Comparison of ENCODE assay signal across 12 cellular contexts in the genomic region with DNA sequence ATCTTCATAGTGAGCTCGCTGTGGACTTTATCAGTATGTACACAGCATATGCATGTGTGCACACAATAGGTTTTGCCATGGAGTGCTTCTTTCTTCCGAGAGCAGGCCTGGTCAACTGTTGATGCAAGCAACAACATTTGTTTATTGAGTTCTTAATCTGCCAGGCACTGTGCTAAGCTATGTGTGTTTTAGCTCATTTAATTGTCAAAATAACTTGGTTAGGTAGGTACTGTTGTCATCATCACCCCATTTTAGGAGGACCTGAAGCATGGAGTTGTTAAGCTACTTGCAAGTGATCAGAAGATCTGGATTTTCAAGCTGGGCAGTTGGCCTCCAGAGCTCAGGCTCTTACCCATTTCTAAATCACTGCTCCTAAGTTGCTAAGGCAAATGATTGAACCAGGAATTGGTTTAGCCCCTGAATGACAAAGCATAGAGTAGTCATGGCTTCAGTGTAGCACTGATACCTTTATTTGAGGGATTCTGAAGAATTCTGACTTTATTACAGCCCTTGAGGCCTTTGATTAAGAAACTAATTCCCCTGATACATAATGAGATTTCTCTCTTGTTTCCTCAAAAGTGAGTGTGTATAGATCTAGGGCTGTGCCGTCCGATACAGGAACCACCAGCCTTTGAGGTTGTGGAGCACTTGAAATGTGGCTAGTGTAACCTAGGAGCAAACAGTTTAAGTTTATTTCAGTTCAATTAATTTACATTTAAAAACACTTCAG.
DNase-seq lines count a peak whose midpoint lies in the region; ATAC-seq and TF ChIP-seq lines count a peak whose summit lies in the region.
"Had no signal": no experiment of that assay in that cellular context is flagged by ENCODE, and none has a peak within 500 bp of the region (broad histone marks: within the 10 kb centered on the region; RNA-seq: fewer than 3 reads in every experiment).

No MANE protein-coding gene starts in this region.

- no peak for TF ChIP-seq EP300 in upper lobe of left lung (IDR thresholded peaks at IDR 0.05)

- H2AFZ ChIP-seq in mammary epithelial cell (ENCODE audit: low read depth, low read length), result no peak overlapping the region

- H3K79me2 ChIP-seq in mammary epithelial cell (ENCODE audit: insufficient read depth, low read length), result peaks cover 97% of the 10 kb centered on the region

- BruUV-seq in MCF 10A (replicated peaks; lab: Mats Ljungman, UMichigan) (no TSS peak), mammary epithelial cell (replicated peaks; lab: Mats Ljungman, UMichigan) (no TSS peak)

- H3K4me3 Mint-ChIP-seq in MCF 10A (ENCODE audit: unreplicated experiment), result peak overlapping the region; percentile 66
- H3K4me3 Mint-ChIP-seq in brain, result no peak overlapping the region
- no peak overlapping the region for H3K4me3 Mint-ChIP-seq in activated CD8-positive, alpha-beta T cell treated with anti-CD3 and anti-CD28 coated beads for 36 hours
- H3K4me3 Mint-ChIP-seq in mesothelial cell of epicardium, result no peak overlapping the region
- H3K4me3 Mint-ChIP-seq: natural killer cell had no signal

- H3K9ac ChIP-seq in mammary epithelial cell (ENCODE audit: insufficient read depth, low read length), result no peak overlapping the region

- peaks cover 29% of the 10 kb centered on the region for H3K4me1 ChIP-seq in mammary epithelial cell (ENCODE audit: insufficient read depth, low read length)
- H3K4me1 ChIP-seq in upper lobe of left lung, result peaks cover 30 to 74% (median 49%) of the 10 kb centered on the region in 4 donors

- POLR2A ChIA-PET in MCF 10A (lab: Yijun Ruan, JAX), result interaction anchor here (0.7 to 6.0 kb wide), 33 partner anchors 10 to 419 kb away, joined by 3 to 76 read pairs (median 6); partner anchors contain the start of genes FMNL2, PRPF40A and STAM2
- POLR2A ChIA-PET in activated CD8-positive, alpha-beta T cell treated with anti-CD3 and anti-CD28 coated beads for 36 hours (lab: Charles Lee), result interaction anchor here (0.6 kb wide), 2 partner anchors 178 to 1037 kb away, joined by 3 read pairs; no protein-coding TSS in a partner anchor

- H3K9me3 Mint-ChIP-seq in MCF 10A (ENCODE audit: unreplicated experiment), result no peaks in the 10 kb centered on the region
- H3K9me3 Mint-ChIP-seq in brain, result no peaks in the 10 kb centered on the region
- H3K9me3 Mint-ChIP-seq in activated CD8-positive, alpha-beta T cell treated with anti-CD3 and anti-CD28 coated beads for 36 hours, result no peaks in the 10 kb centered on the region
- H3K9me3 Mint-ChIP-seq in mesothelial cell of epicardium, result no peaks in the 10 kb centered on the region
- H3K9me3 Mint-ChIP-seq: natural killer cell had no signal

- no peaks in the 10 kb centered on the region for H3K27me3 Mint-ChIP-seq in MCF 10A (ENCODE audit: insufficient read depth, unreplicated experiment)
- no peaks in the 10 kb centered on the region for H3K27me3 Mint-ChIP-seq in brain
- peaks cover 5% of the 10 kb centered on the region for H3K27me3 Mint-ChIP-seq in activated CD8-positive, alpha-beta T cell treated with anti-CD3 and anti-CD28 coated beads for 36 hours
- H3K27me3 Mint-ChIP-seq in mesothelial cell of epicardium (ENCODE audit: low read depth), result no peaks in the 10 kb centered on the region

- DNase-seq in MCF 10A (ENCODE audit: unreplicated experiment) (no peak), mammary epithelial cell (no peak), midbrain (lab: John Stamatoyannopoulos, UW) (peak; percentile 48), upper lobe of left lung (no peak), mesothelial cell of epicardium (ENCODE audit: low spot score in 2 of 2, unreplicated experiment in 2 of 2) (no peak), amniotic stem cell (lab: John Stamatoyannopoulos, UW) (no peak)
- DNase-seq in activated CD8-positive, alpha-beta T cell treated with anti-CD3 and anti-CD28 coated beads for 36 hours, result no peak
- DNase-seq: activated T-cell treated with anti-CD3 and anti-CD28 coated beads, Interleukin-2, amount 50 U/mL, for 1 hour; DND-41; KG1; natural killer cell had no signal

- no peak overlapping the region for H3K27ac ChIP-seq in mammary epithelial cell (ENCODE audit: insufficient read depth, low read depth, low read length)
- peak overlapping the region; percentile 55 to 75 (median 69) for H3K27ac ChIP-seq in upper lobe of left lung

- no peaks in the 10 kb centered on the region for H3K27me3 ChIP-seq in mammary epithelial cell (ENCODE audit: insufficient read depth, low read length)
- no peaks in the 10 kb centered on the region for H3K27me3 ChIP-seq in upper lobe of left lung

- dilution Hi-C loops in mammary epithelial cell (cut with HindIII; ENCODE audit: low sequenced_read_pairs), result no loop called here

- in situ Hi-C loops in mammary epithelial cell (cut with MboI; ENCODE audit: low sequenced_read_pairs in 2 of 2), result no loop called here

- intact Hi-C loops in MCF 10A (cut with micrococcal nuclease), result loop anchor here (2.0 to 5.0 kb wide), 4 partner anchors 39 to 291 kb away; partner anchors contain the start of gene STAM2
- intact Hi-C loops in mammary epithelial cell (cut with micrococcal nuclease), result loop anchor here (2.0 to 5.0 kb wide), 2 partner anchors 131 to 277 kb away; partner anchors contain the start of gene FMNL2
- intact Hi-C loops in activated CD8-positive, alpha-beta T cell treated with anti-CD3 and anti-CD28 coated beads for 36 hours (cut with micrococcal nuclease), result no loop called here

- H3K36me3 ChIP-seq in mammary epithelial cell (ENCODE audit: insufficient read depth, low read length), result no peaks in the 10 kb centered on the region
- H3K36me3 ChIP-seq in upper lobe of left lung, result no peaks in the 10 kb centered on the region

- no peak overlapping the region for H3K4me2 ChIP-seq in mammary epithelial cell (ENCODE audit: insufficient read depth, low read depth, low read length)

- ATAC-seq in upper lobe of left lung (ENCODE audit: low FRiP score in 2 of 2), result peak in 1 of 2 donors; percentile 36
- no peak for ATAC-seq in activated CD8-positive, alpha-beta T cell treated with anti-CD3 and anti-CD28 coated beads for 36 hours

- H4K20me1 ChIP-seq in mammary epithelial cell (ENCODE audit: insufficient read depth, low read length), result peaks cover 2% of the 10 kb centered on the region

- CTCF ChIA-PET in MCF 10A (lab: Yijun Ruan, JAX), result interaction anchor here (0.7 to 2.9 kb wide), 26 partner anchors 9 to 277 kb away, joined by 3 to 21 read pairs (median 6); partner anchors contain the start of gene FMNL2
- CTCF ChIA-PET in mammary epithelial cell (lab: Charles Lee; ENCODE audit: low non-redundant PET), result no interaction called here
- CTCF ChIA-PET in activated CD8-positive, alpha-beta T cell treated with anti-CD3 and anti-CD28 coated beads for 36 hours (lab: Charles Lee), result interaction anchor here (1.2 to 1.3 kb wide), 2 partner anchors 12 to 168 kb away, joined by 3 read pairs; no protein-coding TSS in a partner anchor

- TF ChIP-seq POLR2A in upper lobe of left lung (IDR thresholded peaks at IDR 0.05), result no peak

- H3K9me3 ChIP-seq in mammary epithelial cell (replicated peaks; ENCODE audit: insufficient read depth, low read length) (no peaks in the 10 kb centered on the region), upper lobe of left lung (no peaks in the 10 kb centered on the region)

- WGBS in mammary epithelial cell (ENCODE audit: low coverage, missing lambda C conversion rate), result 98% methylated on average over 4 of the region's 4 CpGs
- WGBS in upper lobe of left lung, 2 donors, result 46 to 66% methylated on average over 4 of the region's 4 CpGs

- H3K4me1 Mint-ChIP-seq in MCF 10A (ENCODE audit: insufficient read depth, unreplicated experiment) (peaks cover 55% of the 10 kb centered on the region), brain (peaks cover 89% of the 10 kb centered on the region), mesothelial cell of epicardium (peaks cover 52% of the 10 kb centered on the region)
- H3K4me1 Mint-ChIP-seq in activated CD8-positive, alpha-beta T cell treated with anti-CD3 and anti-CD28 coated beads for 36 hours (ENCODE audit: low read depth), result peaks cover 4% of the 10 kb centered on the region

- H3K27ac Mint-ChIP-seq in MCF 10A (ENCODE audit: low read depth, unreplicated experiment), result peak overlapping the region; percentile 95
- H3K27ac Mint-ChIP-seq in brain, result peak overlapping the region in 4 of 5 experiments; percentile 18 to 75 (median 67)
- no peak overlapping the region for H3K27ac Mint-ChIP-seq in activated CD8-positive, alpha-beta T cell treated with anti-CD3 and anti-CD28 coated beads for 36 hours
- no peak overlapping the region for H3K27ac Mint-ChIP-seq in mesothelial cell of epicardium
- H3K27ac Mint-ChIP-seq: natural killer cell had no signal

- no peak for TF ChIP-seq CTCF in MCF 10A (IDR thresholded peaks at IDR 0.05; ENCODE audit: unreplicated experiment)
- TF ChIP-seq CTCF in mammary epithelial cell (conservative IDR thresholded peaks at IDR 0.05 in 1 of 2, IDR thresholded peaks at IDR 0.05 in 1 of 2; ENCODE audit: extremely low read depth in 1 of 2, insufficient read depth in 1 of 2, low read depth in 1 of 2, low read length in 2 of 2), result no peak
- no peak for TF ChIP-seq CTCF in brain (conservative IDR thresholded peaks at IDR 0.05)
- TF ChIP-seq CTCF in upper lobe of left lung (IDR thresholded peaks at IDR 0.05), result no peak
- no peak for TF ChIP-seq CTCF in activated CD8-positive, alpha-beta T cell treated with anti-CD3 and anti-CD28 coated beads for 36 hours (IDR thresholded peaks at IDR 0.05)
- no peak for TF ChIP-seq CTCF in mesothelial cell of epicardium (IDR thresholded peaks at IDR 0.05; ENCODE audit: unreplicated experiment)

- peaks cover 12% of the 10 kb centered on the region for H3K36me3 Mint-ChIP-seq in MCF 10A (ENCODE audit: insufficient read depth, unreplicated experiment)
- H3K36me3 Mint-ChIP-seq in brain, result no peaks in the 10 kb centered on the region
- no peaks in the 10 kb centered on the region for H3K36me3 Mint-ChIP-seq in activated CD8-positive, alpha-beta T cell treated with anti-CD3 and anti-CD28 coated beads for 36 hours (ENCODE audit: low read depth)
- no peaks in the 10 kb centered on the region for H3K36me3 Mint-ChIP-seq in mesothelial cell of epicardium
- H3K36me3 Mint-ChIP-seq: natural killer cell had no signal

- no peak overlapping the region for H3K4me3 ChIP-seq in mammary epithelial cell (replicated peaks in 1 of 3; ENCODE audit: insufficient read depth in 1 of 3, low read depth in 2 of 3, low read length in 3 of 3)
- no peak overlapping the region for H3K4me3 ChIP-seq in upper lobe of left lung

Comparison
In these comparisons a context has a peak if more than half of its experiments do, and no peak if none do; other contexts are left out.
1. H3K27ac Mint-ChIP-seq: peak in MCF 10A (single experiment) and brain (4 of 5); none in activated CD8-positive, alpha-beta T cell treated with anti-CD3 and anti-CD28 coated beads for 36 hours (single experiment) and mesothelial cell of epicardium (single experiment).